30 cellular contexts compared by ENCODE assay signal in genomic region chr10:71369602-71370001, GRCh38. TPM values are rescaled to one million over a fixed set of nuclear protein-coding genes. Genes with fewer than 3 reads are reported as not detected.
"Had no signal": no experiment of that assay in that cellular context is flagged by ENCODE, and none has a peak within 500 bp of the region (broad histone marks: within the 10 kb centered on the region; RNA-seq: fewer than 3 reads in every experiment).

No MANE protein-coding gene starts in this region.

- H3K36me3 ChIP-seq: brain microvascular endothelial cell had no signal

- H3K27ac ChIP-seq: brain microvascular endothelial cell, epithelial cell of prostate, esophagus squamous epithelium had no signal

- H3K4me3 ChIP-seq: esophagus squamous epithelium had no signal

- H3K4me1 Mint-ChIP-seq: activated CD4-positive, alpha-beta T cell treated with anti-CD3 and anti-CD28 coated beads, Interleukin-2, amount 10 ng/mL, durations not matched to agents 24 days and 14 days; activated T-helper 17 cell treated with anti-CD3 and anti-CD28 coated beads, Interleukin-2, amount 50 U/mL, for 72 hours had no signal

- H3K4me3 Mint-ChIP-seq: activated CD4-positive, alpha-beta T cell treated with anti-CD3 and anti-CD28 coated beads for 36 hours; activated CD4-positive, alpha-beta T cell treated with anti-CD3 and anti-CD28 coated beads, Interleukin-2, amount 10 ng/mL, durations not matched to agents 24 days and 14 days; activated CD8-positive, alpha-beta T cell treated with anti-CD3 and anti-CD28 coated beads for 36 hours; activated naive CD8-positive, alpha-beta T cell; activated T-cell treated with anti-CD3 and anti-CD28 coated beads, Interleukin-2, amount 50 U/mL, for 4 hours; activated T-helper 17 cell treated with anti-CD3 and anti-CD28 coated beads, Interleukin-2, amount 50 U/mL, for 72 hours; central memory CD8-positive, alpha-beta T cell; T-helper 17 cell; T-helper 2 cell treated with Interferon-gamma antibody and Interleukin-4, amounts not matched to agents 5 μg/mL and 100 μg/mL, for 36 hours had no signal

- H3K9me3 ChIP-seq: esophagus squamous epithelium had no signal

- H3K27ac Mint-ChIP-seq: activated CD4-positive, alpha-beta T cell treated with anti-CD3 and anti-CD28 coated beads for 36 hours; activated CD4-positive, alpha-beta T cell treated with anti-CD3 and anti-CD28 coated beads, Interleukin-2, amount 10 ng/mL, durations not matched to agents 24 days and 14 days; activated CD8-positive, alpha-beta T cell treated with anti-CD3 and anti-CD28 coated beads for 36 hours; activated naive CD8-positive, alpha-beta T cell; activated T-helper 17 cell treated with anti-CD3 and anti-CD28 coated beads, Interleukin-2, amount 50 U/mL, for 72 hours; T-helper 17 cell; T-helper 2 cell treated with Interferon-gamma antibody and Interleukin-4, amounts not matched to agents 5 μg/mL and 100 μg/mL, for 36 hours had no signal

- H3K27me3 ChIP-seq: esophagus squamous epithelium had no signal

- H3K36me3 Mint-ChIP-seq: activated naive CD8-positive, alpha-beta T cell had no signal

- H3K9me3 Mint-ChIP-seq: activated CD4-positive, alpha-beta T cell treated with anti-CD3 and anti-CD28 coated beads, Interleukin-2, amount 10 ng/mL, durations not matched to agents 24 days and 14 days; activated CD8-positive, alpha-beta T cell treated with anti-CD3 and anti-CD28 coated beads for 36 hours; activated T-cell treated with anti-CD3 and anti-CD28 coated beads, Interleukin-2, amount 50 U/mL, for 4 hours; activated T-helper 17 cell treated with anti-CD3 and anti-CD28 coated beads, Interleukin-2, amount 50 U/mL, for 72 hours; central memory CD8-positive, alpha-beta T cell; T-helper 2 cell treated with Interferon-gamma antibody and Interleukin-4, amounts not matched to agents 5 μg/mL and 100 μg/mL, for 36 hours had no signal

- DNase-seq: activated CD4-positive, alpha-beta T cell treated with anti-CD3 and anti-CD28 coated beads for 36 hours; activated CD4-positive, alpha-beta T cell treated with anti-CD3 and anti-CD28 coated beads, Interleukin-2, amount 10 ng/mL, durations not matched to agents 24 days and 14 days; activated CD4-positive, alpha-beta T cell treated with anti-CD3 and anti-CD28 coated beads, Interleukin-2, amount 50 U/mL, for 48 hours; activated CD4-positive, CD25-positive, alpha-beta regulatory T cell; activated CD4-positive, CD25-positive, alpha-beta regulatory T cell treated with anti-CD3 and anti-CD28 coated beads, Interleukin-2, amount 50 U/mL, for 72 hours; activated CD8-positive, alpha-beta memory T cell treated with anti-CD3 and anti-CD28 coated beads for 24 hours; activated CD8-positive, alpha-beta T cell treated with anti-CD3 and anti-CD28 coated beads for 36 hours; activated effector memory CD4-positive, alpha-beta T cell treated with Interleukin-2 at 50 U/mL for 16 hours; activated gamma-delta T cell treated with Interleukin-2 at 50 U/mL for 16 hours; activated naive CD4-positive, alpha-beta T cell treated with anti-CD3 and anti-CD28 coated beads, Interleukin-2, amount 50 U/mL, for 16 hours; activated naive CD4-positive, alpha-beta T cell treated with Interleukin-2 at 50 U/mL for 16 hours; activated T-cell treated with anti-CD3 and anti-CD28 coated beads, Interleukin-2, amount 50 U/mL, for 4 hours; amniotic stem cell; brain microvascular endothelial cell; cortex of kidney; effector CD8-positive, alpha-beta T cell; esophagus squamous epithelium; foreskin melanocyte; head of caudate nucleus; T-helper 1 cell; T-helper 17 cell; T1000 had no signal

RNA-seq across cellular contexts. Expression of gene CDH23, which starts 27.1 kb away (rescaled TPM):
- total RNA-seq: astrocyte, bronchial epithelial cell, endothelial cell of umbilical vein had no signal
